ENCODE assay signal across 13 cellular contexts in the genomic region with DNA sequence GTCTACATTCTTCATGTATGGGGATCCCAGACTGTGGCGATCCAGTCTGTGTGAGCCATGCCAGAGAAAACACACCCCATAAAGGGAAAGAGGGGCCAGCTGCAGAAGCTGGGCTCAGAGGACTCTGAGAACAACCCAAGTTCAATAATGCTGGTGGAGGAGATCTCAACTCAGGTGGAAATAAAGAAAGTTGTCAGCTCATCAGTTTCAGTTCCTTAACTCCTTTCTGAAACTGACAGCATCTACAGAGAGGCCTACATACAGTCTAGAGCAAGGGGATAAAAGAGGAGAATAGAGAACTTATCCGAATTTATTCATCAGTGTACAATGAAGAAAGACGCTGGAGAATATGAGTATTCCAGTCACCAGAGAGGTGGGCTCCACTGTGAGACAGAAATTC.
A peak's percentile ranks its signal among the peaks of the same experiment; 100 is the strongest.
DNase-seq lines count a peak whose midpoint lies in the region; ATAC-seq, FAIRE-seq and TF ChIP-seq lines count a peak whose summit lies in the region.
"Had no signal": no experiment of that assay in that cellular context is flagged by ENCODE, and none has a peak within 500 bp of the region (broad histone marks: within the 10 kb centered on the region; RNA-seq: fewer than 3 reads in every experiment).

No MANE protein-coding gene starts in this region.

- H3K4me1 Mint-ChIP-seq in endodermal cell: no peaks in the 10 kb centered on the region
- no peaks in the 10 kb centered on the region for H3K4me1 Mint-ChIP-seq in activated naive CD8-positive, alpha-beta T cell treated with anti-CD3 and anti-CD28 coated beads for 36 hours
- H3K4me1 Mint-ChIP-seq: T-helper 17 cell had no signal

- 82 to 94% methylated on average over 3 of the region's 3 CpGs for WGBS in endodermal cell (ENCODE audit: insufficient coverage in 1 of 2, insufficient read length in 1 of 2), 2 experiments

- H3K9ac ChIP-seq in endodermal cell (ENCODE audit: extremely low read depth, low read length, poor library complexity, severe bottlenecking): no peak overlapping the region

- H3K9me3 Mint-ChIP-seq in endodermal cell: no peaks in the 10 kb centered on the region
- H3K9me3 Mint-ChIP-seq in activated naive CD8-positive, alpha-beta T cell treated with anti-CD3 and anti-CD28 coated beads for 36 hours: no peaks in the 10 kb centered on the region

- DNase-seq in GM12892 (ENCODE audit: insufficient read length) (no peak), endodermal cell (no peak), iPS-NIHi7 (ENCODE audit: extremely low spot score) (no peak), NCI-H2227 (lab: John Stamatoyannopoulos, UW; ENCODE audit: unreplicated experiment) (no peak)
- no peak for DNase-seq in activated naive CD8-positive, alpha-beta T cell treated with anti-CD3 and anti-CD28 coated beads for 36 hours
- DNase-seq: effector CD8-positive, alpha-beta T cell; heart left ventricle; mucosa of descending colon; right cardiac atrium; T-helper 17 cell had no signal

- no peak for TF ChIP-seq POLR2A in GM12892 (IDR thresholded peaks at IDR 0.05; ENCODE audit: low read depth, low read length)

- FAIRE-seq in GM12892 (lab: Jason Lieb, UNC): peak; percentile 79

- no peak overlapping the region for H3K4me3 Mint-ChIP-seq in endodermal cell
- H3K4me3 Mint-ChIP-seq in activated naive CD8-positive, alpha-beta T cell treated with anti-CD3 and anti-CD28 coated beads for 36 hours: no peak overlapping the region
- H3K4me3 Mint-ChIP-seq: T-helper 17 cell had no signal

- no peak overlapping the region for H3K4me3 ChIP-seq in endodermal cell (ENCODE audit: low read length)
- H3K4me3 ChIP-seq: heart left ventricle, mucosa of descending colon had no signal

- no peaks in the 10 kb centered on the region for H3K4me1 ChIP-seq in endodermal cell (ENCODE audit: control insufficient read depth, insufficient read depth, low read length)
- H3K4me1 ChIP-seq: heart left ventricle had no signal

- H3K36me3 Mint-ChIP-seq in endodermal cell (ENCODE audit: low read depth): no peaks in the 10 kb centered on the region
- no peaks in the 10 kb centered on the region for H3K36me3 Mint-ChIP-seq in activated naive CD8-positive, alpha-beta T cell treated with anti-CD3 and anti-CD28 coated beads for 36 hours

- H3K36me3 ChIP-seq in endodermal cell (ENCODE audit: control insufficient read depth, insufficient read depth, low read length): no peaks in the 10 kb centered on the region
- H3K36me3 ChIP-seq: heart left ventricle had no signal

- ATAC-seq in GM19328 (IDR thresholded peaks at IDR 0.05; ENCODE audit: unreplicated experiment): peak; percentile 86
- peak; percentile 77 for ATAC-seq in HG02678 (IDR thresholded peaks at IDR 0.05; ENCODE audit: unreplicated experiment)
- peak; percentile 95 for ATAC-seq in HG03520 (IDR thresholded peaks at IDR 0.05; ENCODE audit: unreplicated experiment)
- ATAC-seq: heart left ventricle, mucosa of descending colon, T-helper 17 cell had no signal

- no peak for TF ChIP-seq CTCF in endodermal cell (conservative IDR thresholded peaks at IDR 0.05)

- no peaks in the 10 kb centered on the region for H3K9me3 ChIP-seq in endodermal cell (ENCODE audit: control insufficient read depth, low read length)
- H3K9me3 ChIP-seq: heart left ventricle, mucosa of descending colon had no signal

- H3K27ac ChIP-seq in endodermal cell (ENCODE audit: low read depth, low read length): no peak overlapping the region
- H3K27ac ChIP-seq: heart left ventricle had no signal

- H3K27ac Mint-ChIP-seq in endodermal cell: no peak overlapping the region
- no peak overlapping the region for H3K27ac Mint-ChIP-seq in activated naive CD8-positive, alpha-beta T cell treated with anti-CD3 and anti-CD28 coated beads for 36 hours
- H3K27ac Mint-ChIP-seq: T-helper 17 cell had no signal

- peaks cover 16% of the 10 kb centered on the region for H3K27me3 ChIP-seq in endodermal cell (ENCODE audit: control insufficient read depth, insufficient read depth, low read length, poor library complexity, severe bottlenecking)

- H3K27me3 Mint-ChIP-seq in endodermal cell (ENCODE audit: insufficient read depth): peaks cover 8% of the 10 kb centered on the region
- peaks cover 6% of the 10 kb centered on the region for H3K27me3 Mint-ChIP-seq in activated naive CD8-positive, alpha-beta T cell treated with anti-CD3 and anti-CD28 coated beads for 36 hours
